24 cellular contexts compared by ENCODE assay signal in genomic region chr13:63107163-63107935, GRCh38.
DNase-seq lines count a peak whose midpoint lies in the region; ATAC-seq, FAIRE-seq and TF ChIP-seq lines count a peak whose summit lies in the region.
"Had no signal": no experiment of that assay in that cellular context is flagged by ENCODE, and none has a peak within 500 bp of the region (broad histone marks: within the 10 kb centered on the region; RNA-seq: fewer than 3 reads in every experiment).

No MANE protein-coding gene starts in this region.

- H3K9ac ChIP-seq in OCI-LY3 (ENCODE audit: low read length) (no peak overlapping the region), mesenchymal stem cell (ENCODE audit: low read length) (no peak overlapping the region)

- 93% methylated on average over 5 of the region's 5 CpGs for WGBS in mesenchymal stem cell

- H4K91ac ChIP-seq in mesenchymal stem cell (ENCODE audit: low read length): no peak overlapping the region

- no peak overlapping the region for H2BK120ac ChIP-seq in mesenchymal stem cell (ENCODE audit: low read depth, low read length)

- FAIRE-seq in G401.6 (lab: Jason Lieb, UNC) (peak; percentile 19), bronchial epithelial cell (lab: Jason Lieb, UNC) (no peak)
- FAIRE-seq: K562 had no signal

- H3K27ac ChIP-seq in OCI-LY3 (ENCODE audit: low read length) (no peak overlapping the region), mesenchymal stem cell (ENCODE audit: low read length, poor library complexity, severe bottlenecking) (no peak overlapping the region)
- H3K27ac ChIP-seq: cardiac muscle cell, heart left ventricle, SK-N-MC, uterus had no signal

- no peak overlapping the region for H3K4me3 ChIP-seq in OCI-LY3 (ENCODE audit: low read length)
- no peak overlapping the region for H3K4me3 ChIP-seq in bronchial epithelial cell (ENCODE audit: low read depth, low read length)
- H3K4me3 ChIP-seq in mesenchymal stem cell (ENCODE audit: insufficient read depth in 1 of 2, low read depth in 1 of 2, low read length in 2 of 2): no peak overlapping the region
- H3K4me3 ChIP-seq: cardiac muscle cell, heart left ventricle, K562, SK-N-MC, uterus had no signal

- TF ChIP-seq CTCF in OCI-LY3 (IDR thresholded peaks at IDR 0.05; ENCODE audit: low read depth, low read length) (no peak), bronchial epithelial cell (IDR thresholded peaks at IDR 0.05; ENCODE audit: insufficient read depth, low read length, severe bottlenecking) (no peak)

- peak; percentile 22 for DNase-seq in bronchial epithelial cell (ENCODE audit: low read depth)
- peak; percentile 10 for DNase-seq in mesenchymal stem cell
- no peak for DNase-seq in T-helper 9 cell
- DNase-seq in OCI-M2 (lab: John Stamatoyannopoulos, UW; ENCODE audit: unreplicated experiment): no peak
- DNase-seq in activated CD4-positive, CD25-positive, alpha-beta regulatory T cell treated with anti-CD3 and anti-CD28 coated beads, Interleukin-2, amount 50 U/mL, for 72 hours: no peak
- DNase-seq: activated CD4-positive, alpha-beta memory T cell treated with anti-CD3 and anti-CD28 coated beads for 36 hours; activated CD4-positive, CD25-positive, alpha-beta regulatory T cell; activated effector memory CD4-positive, alpha-beta T cell treated with Interleukin-2 at 50 U/mL for 16 hours; activated naive CD8-positive, alpha-beta T cell treated with anti-CD3 and anti-CD28 coated beads, Interleukin-2, amount 10 ng/mL, durations not matched to agents 7 days and 5 days; EL; GOT3; heart left ventricle; NCI-H187; NCI-H82; stimulated activated CD4-positive, alpha-beta T cell treated with anti-CD3 and anti-CD28 coated beads, Interleukin-2, amount 100 ng/mL, for 24 hours; uterus had no signal

- H3K36me3 ChIP-seq in OCI-LY3 (replicated peaks; ENCODE audit: low read depth, low read length) (no peaks in the 10 kb centered on the region), bronchial epithelial cell (ENCODE audit: control insufficient read depth, insufficient read depth, low read length) (no peaks in the 10 kb centered on the region), mesenchymal stem cell (ENCODE audit: control insufficient read depth in 1 of 2, insufficient read depth in 2 of 2, low read depth in 1 of 2, low read length in 2 of 2) (no peaks in the 10 kb centered on the region)
- H3K36me3 ChIP-seq: cardiac muscle cell, heart left ventricle, uterus had no signal

- H3K23ac ChIP-seq in mesenchymal stem cell (ENCODE audit: low read length in 2 of 2): no peak overlapping the region

- no peaks in the 10 kb centered on the region for H3K27me3 ChIP-seq in OCI-LY3 (ENCODE audit: low read depth, low read length)
- no peaks in the 10 kb centered on the region for H3K27me3 ChIP-seq in bronchial epithelial cell (ENCODE audit: control insufficient read depth, insufficient read depth, low read length)
- H3K27me3 ChIP-seq in mesenchymal stem cell (ENCODE audit: control insufficient read depth in 1 of 2, insufficient read depth in 1 of 2, low read length in 2 of 2): no peaks in the 10 kb centered on the region
- H3K27me3 ChIP-seq: cardiac muscle cell, heart left ventricle had no signal

- H3K79me1 ChIP-seq in mesenchymal stem cell (replicated peaks; ENCODE audit: low read length, poor library complexity, severe bottlenecking): no peaks in the 10 kb centered on the region

- no peaks in the 10 kb centered on the region; the same call in 1 of the 2 replicates for H3K9me3 ChIP-seq in OCI-LY3 (ENCODE audit: insufficient read depth, low read length)
- no peaks in the 10 kb centered on the region for H3K9me3 ChIP-seq in mesenchymal stem cell (ENCODE audit: control insufficient read depth, low read length)
- H3K9me3 ChIP-seq: heart left ventricle, uterus had no signal

- no peak overlapping the region for H3K14ac ChIP-seq in mesenchymal stem cell (ENCODE audit: low read length in 2 of 2)

- H2AFZ ChIP-seq in OCI-LY3 (ENCODE audit: low read depth, low read length) (peak overlapping the region; percentile 32; the same call in 1 of the 2 replicates), mesenchymal stem cell (ENCODE audit: low read depth, low read length) (no peak overlapping the region)

- no peaks in the 10 kb centered on the region for H4K20me1 ChIP-seq in OCI-LY3 (ENCODE audit: insufficient read depth, low read length)

- ATAC-seq in GM18909 (IDR thresholded peaks at IDR 0.05; ENCODE audit: poor library complexity, unreplicated experiment): no peak
- ATAC-seq: heart left ventricle; K562; Panc1; stimulated activated effector memory CD8-positive, alpha-beta T cell treated with anti-CD3 and anti-CD28 coated beads, Interleukin-12 subunit alpha, Interleukin-12 subunit beta, amount 100 ng/mL, for 72 hours had no signal

- no peak overlapping the region for H3K18ac ChIP-seq in mesenchymal stem cell (ENCODE audit: low read depth in 1 of 2, low read length in 2 of 2)

- H3K4me1 ChIP-seq in OCI-LY3 (ENCODE audit: low read length): 0 out of 2 replicates have a peak, but pooled peaks cover 5% of the 10 kb centered on the region
- no peaks in the 10 kb centered on the region for H3K4me1 ChIP-seq in mesenchymal stem cell (ENCODE audit: control insufficient read depth, insufficient read depth, low read depth, low read length)
- H3K4me1 ChIP-seq: heart left ventricle, uterus had no signal

- no peak overlapping the region for H2BK12ac ChIP-seq in mesenchymal stem cell (ENCODE audit: low read length in 2 of 2)

- no peak overlapping the region for H2BK15ac ChIP-seq in mesenchymal stem cell (ENCODE audit: low read depth, poor library complexity, severe bottlenecking)

- H2AK5ac ChIP-seq in mesenchymal stem cell (ENCODE audit: low read length, severe bottlenecking): no peak overlapping the region

- H2BK5ac ChIP-seq in mesenchymal stem cell (ENCODE audit: low read depth, low read length, poor library complexity, severe bottlenecking): no peak overlapping the region

- no peaks in the 10 kb centered on the region for H3K79me2 ChIP-seq in OCI-LY3 (ENCODE audit: low read length)

- peak overlapping the region; percentile 34 for H3K4me2 ChIP-seq in OCI-LY3 (ENCODE audit: low read length)
- H3K4me2 ChIP-seq in mesenchymal stem cell (ENCODE audit: low read length, poor library complexity, severe bottlenecking): no peak overlapping the region

- H3K4ac ChIP-seq in mesenchymal stem cell (ENCODE audit: low read depth in 1 of 2, low read length in 2 of 2): no peak overlapping the region

- H4K8ac ChIP-seq in mesenchymal stem cell (ENCODE audit: low read length): no peak overlapping the region

Comparison
In these comparisons a context has a peak if more than half of its experiments do, and no peak if none do; other contexts are left out.
1. DNase-seq: peak in bronchial epithelial cell (single experiment) and mesenchymal stem cell (single experiment); none in T-helper 9 cell (single experiment), OCI-M2 (single experiment) and activated CD4-positive, CD25-positive, alpha-beta regulatory T cell treated with anti-CD3 and anti-CD28 coated beads, Interleukin-2, amount 50 U/mL, for 72 hours (single experiment).